18 cellular contexts compared by ENCODE assay signal in genomic region chr2:239729151-239729550, GRCh38.
DNase-seq lines count a peak whose midpoint lies in the region; ATAC-seq, FAIRE-seq and TF ChIP-seq lines count a peak whose summit lies in the region.
"Had no signal": no experiment of that assay in that cellular context is flagged by ENCODE, and none has a peak within 500 bp of the region (broad histone marks: within the 10 kb centered on the region; RNA-seq: fewer than 3 reads in every experiment).

No MANE protein-coding gene starts in this region.

- H3K9me3 Mint-ChIP-seq in chondrocyte (ENCODE audit: low read depth): no peaks in the 10 kb centered on the region

- H3K27ac ChIP-seq in kidney (ENCODE audit: low read depth in 2 of 2, low read length in 2 of 2): no peak overlapping the region
- no peak overlapping the region for H3K27ac ChIP-seq in osteoblast (ENCODE audit: low read depth, low read length)
- H3K27ac ChIP-seq in upper lobe of right lung: no peak overlapping the region
- H3K27ac ChIP-seq in esophagus squamous epithelium: no peak overlapping the region
- H3K27ac ChIP-seq: A549, C4-2B had no signal

- no peak overlapping the region for H3K4me3 Mint-ChIP-seq in chondrocyte (ENCODE audit: unreplicated experiment)
- H3K4me3 Mint-ChIP-seq: CD4-positive, alpha-beta memory T cell; HFFc6 had no signal

- no peaks in the 10 kb centered on the region for H3K79me2 ChIP-seq in osteoblast (ENCODE audit: insufficient read depth, low read length)

- no peak overlapping the region for H3K4me3 ChIP-seq in kidney (ENCODE audit: low read length in 2 of 2)
- no peak overlapping the region for H3K4me3 ChIP-seq in osteoblast (ENCODE audit: insufficient read depth, low read length)
- H3K4me3 ChIP-seq in upper lobe of right lung: no peak overlapping the region
- H3K4me3 ChIP-seq in esophagus squamous epithelium: no peak overlapping the region
- H3K4me3 ChIP-seq: A549 had no signal

- H3K9ac ChIP-seq in kidney (ENCODE audit: low read length in 2 of 2): no peak overlapping the region

- DNase-seq in chondrocyte (ENCODE audit: low spot score) (peak; percentile 82), kidney (peak; percentile 61), osteoblast (ENCODE audit: insufficient read length, low spot score, missing footprints) (peak; percentile 82), upper lobe of right lung (peak; percentile 58), esophagus squamous epithelium (lab: John Stamatoyannopoulos, UW) (no peak)
- no peak for DNase-seq in stimulated activated CD4-positive, alpha-beta T cell treated with anti-CD3 and anti-CD28 coated beads, Interleukin-12 subunit alpha, Interleukin-12 subunit beta, amount 100 ng/mL, for 4 hours
- DNase-seq in stimulated activated naive CD4-positive, alpha-beta T cell (lab: John Stamatoyannopoulos, UW): no peak
- DNase-seq: BE2C; CD4-positive, alpha-beta memory T cell; DMS153; DMS79 treated with DMSO at 0.1 percent for 48 hours; GDM1; HCEC 1CT; HFFc6 had no signal

- H3K27me3 ChIP-seq in osteoblast (ENCODE audit: insufficient read depth, low read length) (no peaks in the 10 kb centered on the region), upper lobe of right lung (no peaks in the 10 kb centered on the region), esophagus squamous epithelium (peaks cover 0 to 40% (median 0%) of the 10 kb centered on the region in 4 donors)
- H3K27me3 ChIP-seq: BE2C had no signal

- WGBS in esophagus squamous epithelium, 2 donors: 88 to 100% methylated on average over 1 to 2 of the region's 17 CpGs

- no peak overlapping the region for H3K4me2 ChIP-seq in osteoblast (ENCODE audit: insufficient read depth, low read length)
- H3K4me2 ChIP-seq: A549 had no signal

- no peaks in the 10 kb centered on the region for H3K36me3 Mint-ChIP-seq in chondrocyte (ENCODE audit: low read depth)
- H3K36me3 Mint-ChIP-seq: CD4-positive, alpha-beta memory T cell had no signal

- intact Hi-C loops in kidney (cut with DNase I): no loop called here
- intact Hi-C loops in upper lobe of right lung (cut with DNase I): no loop called here
- intact Hi-C loops in esophagus squamous epithelium (cut with DNase I): no loop called here

- H2AFZ ChIP-seq in osteoblast (ENCODE audit: low read length): no peak overlapping the region

- TF ChIP-seq CTCF in chondrocyte (IDR thresholded peaks at IDR 0.05) (no peak), kidney (IDR thresholded peaks at IDR 0.05; ENCODE audit: borderline replicate concordance, extremely low read depth, insufficient read depth) (no peak), osteoblast (IDR thresholded peaks at IDR 0.05; ENCODE audit: extremely low read depth, low read depth, low read length) (no peak), upper lobe of right lung (IDR thresholded peaks at IDR 0.05) (no peak), esophagus squamous epithelium (IDR thresholded peaks at IDR 0.05) (no peak)

- no peak for TF ChIP-seq POLR2A in esophagus squamous epithelium (IDR thresholded peaks at IDR 0.05)

- H3K9me3 ChIP-seq in kidney (ENCODE audit: control insufficient read depth in 1 of 2, low read length in 2 of 2): no peaks in the 10 kb centered on the region
- H3K9me3 ChIP-seq in osteoblast (ENCODE audit: low read depth, low read length): no peaks in the 10 kb centered on the region
- H3K9me3 ChIP-seq in upper lobe of right lung: no peaks in the 10 kb centered on the region
- H3K9me3 ChIP-seq in esophagus squamous epithelium: no peaks in the 10 kb centered on the region
- H3K9me3 ChIP-seq: A549, BE2C had no signal

- H3K27ac Mint-ChIP-seq in chondrocyte (ENCODE audit: unreplicated experiment): no peak overlapping the region
- H3K27ac Mint-ChIP-seq: HFFc6 had no signal

- no peaks in the 10 kb centered on the region for H3K36me3 ChIP-seq in kidney (ENCODE audit: control insufficient read depth in 1 of 2, insufficient read depth in 2 of 2, low read length in 2 of 2)
- H3K36me3 ChIP-seq in osteoblast (ENCODE audit: insufficient read depth, low read length): no peaks in the 10 kb centered on the region
- H3K36me3 ChIP-seq in upper lobe of right lung: no peaks in the 10 kb centered on the region
- H3K36me3 ChIP-seq in esophagus squamous epithelium: no peaks in the 10 kb centered on the region
- H3K36me3 ChIP-seq: BE2C had no signal

- no peak for ATAC-seq in upper lobe of right lung
- ATAC-seq: A549 had no signal

- no peaks in the 10 kb centered on the region for H3K4me1 Mint-ChIP-seq in chondrocyte (ENCODE audit: low read depth)

- H4K20me1 ChIP-seq in osteoblast (ENCODE audit: insufficient read depth, low read length): no peaks in the 10 kb centered on the region

- no peak for FAIRE-seq in kidney (lab: Jason Lieb, UNC)
- FAIRE-seq: A549, HepG2, HTR-8/SVneo had no signal

- H3K27me3 Mint-ChIP-seq in chondrocyte (ENCODE audit: low read depth): peaks cover 15% of the 10 kb centered on the region
- H3K27me3 Mint-ChIP-seq: CD4-positive, alpha-beta memory T cell had no signal

- no peaks in the 10 kb centered on the region for H3K4me1 ChIP-seq in kidney (ENCODE audit: control insufficient read depth in 1 of 2, insufficient read depth in 1 of 2, low read depth in 1 of 2, low read length in 2 of 2)
- no peaks in the 10 kb centered on the region for H3K4me1 ChIP-seq in osteoblast (ENCODE audit: insufficient read depth, low read length)
- H3K4me1 ChIP-seq in upper lobe of right lung: no peaks in the 10 kb centered on the region
- H3K4me1 ChIP-seq in esophagus squamous epithelium: peaks cover 0 to 17% (median 0%) of the 10 kb centered on the region in 3 donors
- H3K4me1 ChIP-seq: A549, BE2C had no signal

Comparison
In these comparisons a context has a peak if more than half of its experiments do, and no peak if none do; other contexts are left out.
1. DNase-seq: peak in chondrocyte (single experiment), kidney (single experiment), osteoblast (single experiment) and upper lobe of right lung (single experiment); none in stimulated activated CD4-positive, alpha-beta T cell treated with anti-CD3 and anti-CD28 coated beads, Interleukin-12 subunit alpha, Interleukin-12 subunit beta, amount 100 ng/mL, for 4 hours (single experiment), stimulated activated naive CD4-positive, alpha-beta T cell (0 of 6) and esophagus squamous epithelium (single experiment).